Comparison of ENCODE assay signal across 11 cellular contexts in genomic region chr5:172035039-172035438, GRCh38. TPM values are rescaled to one million over a fixed set of nuclear protein-coding genes. Genes with fewer than 3 reads are reported as not detected.
DNase-seq lines count a peak whose midpoint lies in the region; ATAC-seq and TF ChIP-seq lines count a peak whose summit lies in the region.
"Had no signal": no experiment of that assay in that cellular context is flagged by ENCODE, and none has a peak within 500 bp of the region (broad histone marks: within the 10 kb centered on the region; RNA-seq: fewer than 3 reads in every experiment).

No MANE protein-coding gene starts in this region.

- no peak overlapping the region for H2BK120ac ChIP-seq in mesenchymal stem cell (ENCODE audit: low read depth, low read length)

- peak overlapping the region in 4 of 11 experiments; percentile 20 to 42 (median 33); a peak in 4 of 22 replicates for H3K9ac ChIP-seq in BLaER1 treated with 17β-estradiol and CSF1 and Interleukin-3, amounts not matched to agents 10 nM and 100 nM
- H3K9ac ChIP-seq in mesenchymal stem cell (ENCODE audit: low read length) (no peak overlapping the region), Karpas-422 (ENCODE audit: low read length) (no peak overlapping the region)

- H3K36me3 ChIP-seq in BLaER1 treated with 17β-estradiol and CSF1 and Interleukin-3, amounts not matched to agents 10 nM and 100 nM = peaks cover 0 to 12% (median 4%) of the 10 kb centered on the region in 11 experiments; a peak in 7 of 22 replicates
- H3K36me3 ChIP-seq in RWPE2 (ENCODE audit: low read depth) (no peaks in the 10 kb centered on the region), mesenchymal stem cell (ENCODE audit: control insufficient read depth in 1 of 2, insufficient read depth in 2 of 2, low read depth in 1 of 2, low read length in 2 of 2) (no peaks in the 10 kb centered on the region), Karpas-422 (ENCODE audit: insufficient read depth, low read length) (no peaks in the 10 kb centered on the region)

- H3K79me1 ChIP-seq in mesenchymal stem cell (replicated peaks; ENCODE audit: low read length, poor library complexity, severe bottlenecking) = no peaks in the 10 kb centered on the region

- H3K4ac ChIP-seq in mesenchymal stem cell (ENCODE audit: low read depth in 1 of 2, low read length in 2 of 2) = no peak overlapping the region

- H4K20me1 ChIP-seq in BLaER1 treated with 17β-estradiol and CSF1 and Interleukin-3, amounts not matched to agents 10 nM and 100 nM = 0 out of 22 replicates have a peak, but pooled peaks cover 0 to 5% (median 0%) of the 10 kb centered on the region in 11 experiments
- no peaks in the 10 kb centered on the region for H4K20me1 ChIP-seq in Karpas-422 (ENCODE audit: insufficient read depth, low read depth, low read length)

- peak; percentile 78 for ATAC-seq in GM18870 (IDR thresholded peaks at IDR 0.05; ENCODE audit: unreplicated experiment)
- ATAC-seq in HG02759 (IDR thresholded peaks at IDR 0.05; ENCODE audit: unreplicated experiment) = peak; percentile 85
- ATAC-seq in RWPE2 (ENCODE audit: low read depth) = peak; percentile 60

- peaks cover 23 to 30% (median 27%) of the 10 kb centered on the region in 11 experiments for H3K9me3 ChIP-seq in BLaER1 treated with 17β-estradiol and CSF1 and Interleukin-3, amounts not matched to agents 10 nM and 100 nM (replicated peaks in 1 of 11)
- H3K9me3 ChIP-seq in RWPE2 (ENCODE audit: severe bottlenecking) = no peaks in the 10 kb centered on the region
- no peaks in the 10 kb centered on the region for H3K9me3 ChIP-seq in mesenchymal stem cell (ENCODE audit: control insufficient read depth, low read length)
- H3K9me3 ChIP-seq in Karpas-422 (ENCODE audit: low read length) = no peaks in the 10 kb centered on the region

- peaks cover 10 to 16% (median 12%) of the 10 kb centered on the region in 10 experiments for H3K4me1 ChIP-seq in BLaER1 treated with 17β-estradiol and CSF1 and Interleukin-3, amounts not matched to agents 10 nM and 100 nM
- H3K4me1 ChIP-seq in RWPE2 (ENCODE audit: insufficient read depth, poor library complexity, severe bottlenecking) = no peaks in the 10 kb centered on the region
- no peaks in the 10 kb centered on the region for H3K4me1 ChIP-seq in mesenchymal stem cell (ENCODE audit: control insufficient read depth, insufficient read depth, low read depth, low read length)
- no peaks in the 10 kb centered on the region for H3K4me1 ChIP-seq in Karpas-422 (ENCODE audit: low read length)

- H2AFZ ChIP-seq in mesenchymal stem cell (ENCODE audit: low read depth, low read length) (no peak overlapping the region), Karpas-422 (ENCODE audit: low read length) (no peak overlapping the region)

- no peaks in the 10 kb centered on the region for H3K9me2 ChIP-seq in Karpas-422 (replicated peaks; ENCODE audit: insufficient read depth, low read length)

- peak overlapping the region in 3 of 11 experiments; percentile 10 to 23 (median 17); a peak in 1 of 22 replicates for H3K27ac ChIP-seq in BLaER1 treated with 17β-estradiol and CSF1 and Interleukin-3, amounts not matched to agents 10 nM and 100 nM
- no peak overlapping the region for H3K27ac ChIP-seq in RWPE2 (ENCODE audit: poor library complexity, severe bottlenecking)
- H3K27ac ChIP-seq in mesenchymal stem cell (ENCODE audit: low read length, poor library complexity, severe bottlenecking) = no peak overlapping the region
- H3K27ac ChIP-seq in Karpas-422 (ENCODE audit: low read length) = no peak overlapping the region
- H3K27ac ChIP-seq in coronary artery = no peak overlapping the region
- H3K27ac ChIP-seq: epithelial cell of prostate had no signal

- H3K23ac ChIP-seq in mesenchymal stem cell (ENCODE audit: low read length in 2 of 2) = no peak overlapping the region

- no peak overlapping the region for H2BK5ac ChIP-seq in mesenchymal stem cell (ENCODE audit: low read depth, low read length, poor library complexity, severe bottlenecking)

- no peak overlapping the region for H3K14ac ChIP-seq in mesenchymal stem cell (ENCODE audit: low read length in 2 of 2)

- no peak overlapping the region for H3K18ac ChIP-seq in mesenchymal stem cell (ENCODE audit: low read depth in 1 of 2, low read length in 2 of 2)

- TF ChIP-seq CTCF in RWPE2 (IDR thresholded peaks at IDR 0.05; ENCODE audit: poor library complexity, severe bottlenecking) = no peak
- no peak for TF ChIP-seq CTCF in coronary artery (IDR thresholded peaks at IDR 0.05)

- no peak overlapping the region for H2BK15ac ChIP-seq in mesenchymal stem cell (ENCODE audit: low read depth, poor library complexity, severe bottlenecking)

- H2BK12ac ChIP-seq in mesenchymal stem cell (ENCODE audit: low read length in 2 of 2) = no peak overlapping the region

- H3K4me3 ChIP-seq in BLaER1 treated with 17β-estradiol and CSF1 and Interleukin-3, amounts not matched to agents 10 nM and 100 nM = no peak overlapping the region
- H3K4me3 ChIP-seq in RWPE2 (ENCODE audit: severe bottlenecking) (no peak overlapping the region), mesenchymal stem cell (ENCODE audit: insufficient read depth in 1 of 2, low read depth in 1 of 2, low read length in 2 of 2) (no peak overlapping the region), Karpas-422 (ENCODE audit: low read length) (no peak overlapping the region), coronary artery (no peak overlapping the region)

- H4K91ac ChIP-seq in mesenchymal stem cell (ENCODE audit: low read length) = no peak overlapping the region

- DNase-seq in RWPE2 (ENCODE audit: low spot score) (no peak), mesenchymal stem cell (no peak), Karpas-422 (no peak), medulla oblongata (ENCODE audit: extremely low spot score) (no peak), coronary artery (ENCODE audit: low spot score) (no peak)
- DNase-seq: COR-L47, kidney had no signal

- WGBS in mesenchymal stem cell = 80% methylated on average over 2 of the region's 2 CpGs

- H2AK5ac ChIP-seq in mesenchymal stem cell (ENCODE audit: low read length, severe bottlenecking) = no peak overlapping the region

- H3K27me3 ChIP-seq in BLaER1 treated with 17β-estradiol and CSF1 and Interleukin-3, amounts not matched to agents 10 nM and 100 nM = no peaks in the 10 kb centered on the region
- no peaks in the 10 kb centered on the region for H3K27me3 ChIP-seq in RWPE2 (ENCODE audit: insufficient read depth, poor library complexity, severe bottlenecking)
- no peaks in the 10 kb centered on the region for H3K27me3 ChIP-seq in mesenchymal stem cell (ENCODE audit: control insufficient read depth in 1 of 2, insufficient read depth in 1 of 2, low read length in 2 of 2)
- no peaks in the 10 kb centered on the region for H3K27me3 ChIP-seq in Karpas-422 (ENCODE audit: low read length)

- H3K79me2 ChIP-seq in Karpas-422 (ENCODE audit: low read length) = no peaks in the 10 kb centered on the region

- peak overlapping the region; percentile 2 to 74 (median 54) for H3K4me2 ChIP-seq in BLaER1 treated with 17β-estradiol and CSF1 and Interleukin-3, amounts not matched to agents 10 nM and 100 nM
- no peak overlapping the region for H3K4me2 ChIP-seq in mesenchymal stem cell (ENCODE audit: low read length, poor library complexity, severe bottlenecking)
- H3K4me2 ChIP-seq in Karpas-422 (ENCODE audit: low read depth, low read length, poor library complexity, severe bottlenecking) = no peak overlapping the region

- H4K8ac ChIP-seq in mesenchymal stem cell (ENCODE audit: low read length) = no peak overlapping the region

RNA-seq across cellular contexts. Expression of gene FBXW11, which starts 28.6 kb away (rescaled TPM):
- polyA plus RNA-seq in mesenchymal stem cell (2013, experiment 1 of 2) = 30.2 TPM
- polyA plus RNA-seq in mesenchymal stem cell (2013, experiment 2 of 2) = 28.7 TPM
- 52.3 and 72.9 TPM in 2 replicates for total RNA-seq in Karpas-422 (2014; rRNA removed; shearing (Covaris generic); ENCODE audit: low replicate concordance)

Comparison
In these comparisons a context has a peak if more than half of its experiments do, and no peak if none do; other contexts are left out.
1. H3K4me2 ChIP-seq: peak in BLaER1 treated with 17β-estradiol and CSF1 and Interleukin-3, amounts not matched to agents 10 nM and 100 nM (11 of 11); none in mesenchymal stem cell (single experiment) and Karpas-422 (single experiment).
2. Peak in every context shown above with its lines, with median percentiles within 50 percentile points of each other: ATAC-seq.